ENCODE assay signal across 8 cellular contexts in genomic region chr1:226882631-226883409, GRCh38. TPM values are rescaled to one million over a fixed set of nuclear protein-coding genes. Genes with fewer than 3 reads are reported as not detected.
DNase-seq lines count a peak whose midpoint lies in the region; ATAC-seq lines count a peak whose summit lies in the region.

No MANE protein-coding gene starts in this region.

- peak overlapping the region; percentile 98 for H3K27ac Mint-ChIP-seq in T-helper 17 cell

- ATAC-seq in HG03025 (IDR thresholded peaks at IDR 0.05; ENCODE audit: low FRiP score, unreplicated experiment) = peak; percentile 92
- ATAC-seq in T-helper 17 cell = peak; percentile 83

- DNase-seq in activated T-cell treated with anti-CD3 and anti-CD28 coated beads for 24 hours (ENCODE audit: low read depth) = peak; percentile 23
- no peak for DNase-seq in activated T-cell treated with anti-CD3 and anti-CD28 coated beads, Interleukin-2, amount 50 U/mL, for 1 hour
- no peak for DNase-seq in T-helper 17 cell
- peak; percentile 70 for DNase-seq in germinal center (ENCODE audit: low spot score)
- DNase-seq in stimulated activated CD4-positive, alpha-beta T cell treated with anti-CD3 and anti-CD28 coated beads, Interleukin-2, amount 100 ng/mL, for 48 hours = peak; percentile 16 to 19
- DNase-seq in HT-29 (ENCODE audit: low spot score) = no peak
- no peak for DNase-seq in KG1 (lab: John Stamatoyannopoulos, UW)

- H3K4me3 Mint-ChIP-seq in T-helper 17 cell = peak overlapping the region; percentile 89

- no peaks in the 10 kb centered on the region for H3K9me3 ChIP-seq in T-helper 17 cell (ENCODE audit: control insufficient read depth, low read length, poor library complexity, severe bottlenecking)

- no peaks in the 10 kb centered on the region for H3K27me3 Mint-ChIP-seq in T-helper 17 cell

- peaks cover 2% of the 10 kb centered on the region for H3K36me3 Mint-ChIP-seq in T-helper 17 cell (ENCODE audit: low read depth)

- peaks cover 33% of the 10 kb centered on the region for H3K4me1 Mint-ChIP-seq in T-helper 17 cell

RNA-seq across cellular contexts. Expression of gene PSEN2, which starts 12.4 kb away (rescaled TPM):
- total RNA-seq in T-helper 17 cell = 1 to 10 TPM; 2.0 to 3.4 TPM
- total RNA-seq in HT-29 (2014; rRNA removed; shearing (Covaris generic)) = 16.2 and 18.0 TPM in 2 replicates

RNA-seq across cellular contexts. Expression of gene COQ8A, which starts 57.3 kb away (rescaled TPM):
- total RNA-seq in T-helper 17 cell = 10 to 100 TPM; 30.7 to 37.3 TPM
- total RNA-seq in HT-29 (2014; rRNA removed; shearing (Covaris generic)) = 41.0 and 42.0 TPM in 2 replicates

Comparison
In these comparisons a context has a peak if more than half of its experiments do, and no peak if none do; other contexts are left out.
1. DNase-seq: peak in activated T-cell treated with anti-CD3 and anti-CD28 coated beads for 24 hours (single experiment), germinal center (single experiment) and stimulated activated CD4-positive, alpha-beta T cell treated with anti-CD3 and anti-CD28 coated beads, Interleukin-2, amount 100 ng/mL, for 48 hours (2 of 2); none in activated T-cell treated with anti-CD3 and anti-CD28 coated beads, Interleukin-2, amount 50 U/mL, for 1 hour (single experiment), T-helper 17 cell (0 of 3), HT-29 (single experiment) and KG1 (single experiment).